In the genomic region with DNA sequence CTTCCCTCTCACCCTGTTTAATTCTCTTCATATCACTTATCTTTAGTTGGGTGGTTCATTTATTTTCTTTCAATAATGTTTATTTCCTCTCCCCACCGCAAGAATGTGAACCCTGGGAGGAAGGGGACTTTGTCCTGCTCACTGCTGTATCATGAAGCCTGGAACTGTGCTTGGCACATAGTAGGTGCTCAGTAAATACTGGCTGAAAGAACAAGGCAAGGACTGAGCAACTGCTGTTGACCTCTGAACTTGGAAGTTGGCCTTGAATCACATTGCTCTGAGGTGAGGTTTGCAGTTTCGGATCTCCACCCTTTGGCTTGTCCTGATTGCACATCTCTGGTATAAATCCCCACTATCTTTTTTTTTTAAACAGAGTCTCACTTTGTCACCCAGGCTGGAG, we compare ENCODE assay signal across 1 cellular context.
TF ChIP-seq lines count a peak whose summit lies in the region.

No MANE protein-coding gene starts in this region.

TF ChIP-seq in IMR-90, 13 proteins besides CTCF, POLR2A, EP300 and RAD21:
- TF ChIP-seq ELK1 (IDR thresholded peaks at IDR 0.05; ENCODE audit: borderline replicate concordance, low read depth, low read length) (no peak), USF2 (IDR thresholded peaks at IDR 0.05; ENCODE audit: low read depth, low read length) (no peak), RFX5 (IDR thresholded peaks at IDR 0.05; ENCODE audit: low read depth, low read length) (no peak), MAFK (IDR thresholded peaks at IDR 0.05; ENCODE audit: low read depth, low read length) (no peak), NFE2L2 (IDR thresholded peaks at IDR 0.05; ENCODE audit: low read depth, low read length) (no peak)
